Comparison of ENCODE assay signal across 1 cellular context in the genomic region with DNA sequence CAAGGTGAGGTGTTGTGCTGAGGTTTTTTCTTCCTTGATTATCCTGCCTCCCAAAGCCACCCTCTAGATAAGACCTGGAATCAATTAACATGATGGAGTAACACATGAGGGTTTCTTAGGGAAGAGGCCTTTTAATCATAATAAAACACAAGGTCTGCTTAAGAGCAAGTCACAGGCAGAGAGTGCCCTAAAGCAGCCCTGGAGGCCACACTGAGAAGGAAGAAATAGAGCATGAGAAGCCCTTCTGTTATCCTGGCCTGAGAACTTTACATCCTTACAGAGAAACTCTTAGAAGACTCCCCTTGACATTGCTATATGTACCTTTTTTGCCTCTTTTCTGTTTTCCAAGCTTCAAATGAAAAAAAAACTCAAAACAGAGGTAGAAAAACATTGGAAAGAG.
TF ChIP-seq lines count a peak whose summit lies in the region.

No MANE protein-coding gene starts in this region.

TF ChIP-seq in K562, 482 proteins besides CTCF, POLR2A, EP300 and RAD21 (continued from another document):
- TF ChIP-seq, protein P1, sequence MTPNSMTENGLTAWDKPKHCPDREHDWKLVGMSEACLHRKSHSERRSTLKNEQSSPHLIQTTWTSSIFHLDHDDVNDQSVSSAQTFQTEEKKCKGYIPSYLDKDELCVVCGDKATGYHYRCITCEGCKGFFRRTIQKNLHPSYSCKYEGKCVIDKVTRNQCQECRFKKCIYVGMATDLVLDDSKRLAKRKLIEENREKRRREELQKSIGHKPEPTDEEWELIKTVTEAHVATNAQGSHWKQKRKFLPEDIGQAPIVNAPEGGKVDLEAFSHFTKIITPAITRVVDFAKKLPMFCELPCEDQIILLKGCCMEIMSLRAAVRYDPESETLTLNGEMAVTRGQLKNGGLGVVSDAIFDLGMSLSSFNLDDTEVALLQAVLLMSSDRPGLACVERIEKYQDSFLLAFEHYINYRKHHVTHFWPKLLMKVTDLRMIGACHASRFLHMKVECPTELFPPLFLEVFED (CRISPR knock-in tag; conservative IDR thresholded peaks at IDR 0.05): no peak
- TF ChIP-seq, protein P2, sequence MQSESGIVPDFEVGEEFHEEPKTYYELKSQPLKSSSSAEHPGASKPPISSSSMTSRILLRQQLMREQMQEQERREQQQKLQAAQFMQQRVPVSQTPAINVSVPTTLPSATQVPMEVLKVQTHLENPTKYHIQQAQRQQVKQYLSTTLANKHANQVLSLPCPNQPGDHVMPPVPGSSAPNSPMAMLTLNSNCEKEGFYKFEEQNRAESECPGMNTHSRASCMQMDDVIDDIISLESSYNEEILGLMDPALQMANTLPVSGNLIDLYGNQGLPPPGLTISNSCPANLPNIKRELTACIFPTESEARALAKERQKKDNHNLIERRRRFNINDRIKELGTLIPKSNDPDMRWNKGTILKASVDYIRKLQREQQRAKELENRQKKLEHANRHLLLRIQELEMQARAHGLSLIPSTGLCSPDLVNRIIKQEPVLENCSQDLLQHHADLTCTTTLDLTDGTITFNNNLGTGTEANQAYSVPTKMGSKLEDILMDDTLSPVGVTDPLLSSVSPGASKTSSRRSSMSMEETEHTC (IDR thresholded peaks at IDR 0.05): no peak
- TF ChIP-seq NFATC3 (IDR thresholded peaks at IDR 0.05) (no peak), ZNF707 (CRISPR knock-in tag; conservative IDR thresholded peaks at IDR 0.05) (no peak), STAG1 (CRISPR knock-in tag; IDR thresholded peaks at IDR 0.05; ENCODE audit: borderline replicate concordance) (no peak), KDM5B (IDR thresholded peaks at IDR 0.05; ENCODE audit: insufficient replicate concordance, low read depth, low read length) (no peak), HNRNPL (IDR thresholded peaks at IDR 0.05; ENCODE audit: low read depth, low read length) (no peak)
- TF ChIP-seq, protein P3, sequence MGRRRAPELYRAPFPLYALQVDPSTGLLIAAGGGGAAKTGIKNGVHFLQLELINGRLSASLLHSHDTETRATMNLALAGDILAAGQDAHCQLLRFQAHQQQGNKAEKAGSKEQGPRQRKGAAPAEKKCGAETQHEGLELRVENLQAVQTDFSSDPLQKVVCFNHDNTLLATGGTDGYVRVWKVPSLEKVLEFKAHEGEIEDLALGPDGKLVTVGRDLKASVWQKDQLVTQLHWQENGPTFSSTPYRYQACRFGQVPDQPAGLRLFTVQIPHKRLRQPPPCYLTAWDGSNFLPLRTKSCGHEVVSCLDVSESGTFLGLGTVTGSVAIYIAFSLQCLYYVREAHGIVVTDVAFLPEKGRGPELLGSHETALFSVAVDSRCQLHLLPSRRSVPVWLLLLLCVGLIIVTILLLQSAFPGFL (CRISPR knock-in tag; IDR thresholded peaks at IDR 0.05): no peak
- TF ChIP-seq, protein P4, sequence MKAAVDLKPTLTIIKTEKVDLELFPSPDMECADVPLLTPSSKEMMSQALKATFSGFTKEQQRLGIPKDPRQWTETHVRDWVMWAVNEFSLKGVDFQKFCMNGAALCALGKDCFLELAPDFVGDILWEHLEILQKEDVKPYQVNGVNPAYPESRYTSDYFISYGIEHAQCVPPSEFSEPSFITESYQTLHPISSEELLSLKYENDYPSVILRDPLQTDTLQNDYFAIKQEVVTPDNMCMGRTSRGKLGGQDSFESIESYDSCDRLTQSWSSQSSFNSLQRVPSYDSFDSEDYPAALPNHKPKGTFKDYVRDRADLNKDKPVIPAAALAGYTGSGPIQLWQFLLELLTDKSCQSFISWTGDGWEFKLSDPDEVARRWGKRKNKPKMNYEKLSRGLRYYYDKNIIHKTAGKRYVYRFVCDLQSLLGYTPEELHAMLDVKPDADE (conservative IDR thresholded peaks at IDR 0.05; ENCODE audit: control insufficient read depth, low read depth, low read length): no peak
